23 cellular contexts compared by ENCODE assay signal in genomic region chr16:75260856-75261589, GRCh38. TPM values are rescaled to one million over a fixed set of nuclear protein-coding genes. Genes with fewer than 3 reads are reported as not detected.
DNase-seq lines count a peak whose midpoint lies in the region; ATAC-seq, FAIRE-seq and TF ChIP-seq lines count a peak whose summit lies in the region.
"Had no signal": no experiment of that assay in that cellular context is flagged by ENCODE, and none has a peak within 500 bp of the region (broad histone marks: within the 10 kb centered on the region; RNA-seq: fewer than 3 reads in every experiment).

No MANE protein-coding gene starts in this region.

- H3K4me3 ChIP-seq in astrocyte (ENCODE audit: insufficient read depth, low read depth, low read length) (no peak overlapping the region), spleen (no peak overlapping the region)
- H3K4me3 ChIP-seq: BLaER1, esophagus muscularis mucosa, ovary, transverse colon had no signal

- no peak overlapping the region for H2AFZ ChIP-seq in astrocyte (ENCODE audit: low read depth, low read length)

- no peaks in the 10 kb centered on the region for H3K9me3 ChIP-seq in astrocyte (ENCODE audit: insufficient read depth, low read depth, low read length)
- no peaks in the 10 kb centered on the region for H3K9me3 ChIP-seq in spleen
- H3K9me3 ChIP-seq: BLaER1, esophagus muscularis mucosa, ovary, transverse colon had no signal

- H4K20me1 ChIP-seq in astrocyte (ENCODE audit: insufficient read depth, low read length): peaks cover 87% of the 10 kb centered on the region

- peak overlapping the region; percentile 98 for H3K4me2 ChIP-seq in astrocyte (ENCODE audit: low read length)
- H3K4me2 ChIP-seq: BLaER1 had no signal

- H3K4me1 Mint-ChIP-seq in astrocyte (ENCODE audit: low read depth, unreplicated experiment): peaks cover 49% of the 10 kb centered on the region

- H3K36me3 Mint-ChIP-seq in astrocyte (ENCODE audit: low read depth, unreplicated experiment): peaks cover 10% of the 10 kb centered on the region

- peak overlapping the region; percentile 30 for H3K4me3 Mint-ChIP-seq in astrocyte (ENCODE audit: unreplicated experiment)
- H3K4me3 Mint-ChIP-seq: T-helper 17 cell had no signal

- WGBS in spleen, 5 donors: 65 to 82% (median 76%) methylated on average over 7 to 10 of the region's 10 CpGs

- H3K9ac ChIP-seq in astrocyte (ENCODE audit: low read length): no peak overlapping the region
- H3K9ac ChIP-seq: BLaER1 had no signal

- H3K27me3 Mint-ChIP-seq in astrocyte (ENCODE audit: low read depth, unreplicated experiment): no peaks in the 10 kb centered on the region

- intact Hi-C loops in spleen (cut with DNase I; ENCODE audit: low total_unique reads): no loop called here

- H3K27me3 ChIP-seq in astrocyte (ENCODE audit: insufficient read depth, low read length) (no peaks in the 10 kb centered on the region), layer of hippocampus (ENCODE audit: control insufficient read depth, insufficient read depth, low read length) (no peaks in the 10 kb centered on the region), spleen (replicated peaks in 1 of 7) (peaks cover 0 to 86% (median 17%) of the 10 kb centered on the region in 7 donors)
- H3K27me3 ChIP-seq: esophagus muscularis mucosa, ovary, transverse colon had no signal

- peak overlapping the region; percentile 31 for H3K27ac Mint-ChIP-seq in astrocyte (ENCODE audit: unreplicated experiment)
- H3K27ac Mint-ChIP-seq: T-helper 17 cell had no signal

- H3K27ac ChIP-seq in astrocyte (ENCODE audit: low read depth, low read length) (no peak overlapping the region), layer of hippocampus (ENCODE audit: low read depth, low read length) (peak overlapping the region; percentile 38), spleen (peak overlapping the region in 5 of 8 donors; percentile 18 to 97 (median 92))
- H3K27ac ChIP-seq: BLaER1, ovary had no signal

- H3K79me2 ChIP-seq in astrocyte (ENCODE audit: insufficient read depth, low read length): peaks cover 100% of the 10 kb centered on the region

- DNase-seq in HuH-7.5 (ENCODE audit: low spot score) (peak; percentile 19), astrocyte (ENCODE audit: low read depth) (no peak), spleen (no peak), hypothalamus (lab: John Stamatoyannopoulos, UW) (no peak), NCI-H748 treated with DMSO at 0.1 percent for 48 hours (lab: John Stamatoyannopoulos, UW) (no peak)
- DNase-seq: activated CD4-positive, CD25-positive, alpha-beta regulatory T cell; activated effector memory CD4-positive, alpha-beta T cell treated with Interleukin-2 at 50 U/mL for 16 hours; DMS 273 treated with DMSO at 0.1 percent for 48 hours; GF-D8; KBM-7; NCI-H1048; ovary; SHP77; small intestine; T-helper 17 cell; transverse colon had no signal

- H3K4me1 ChIP-seq in astrocyte (ENCODE audit: insufficient read depth, low read length): peaks cover 51% of the 10 kb centered on the region
- H3K4me1 ChIP-seq in spleen: peaks cover 36 to 97% (median 63%) of the 10 kb centered on the region in 6 donors

- H3K36me3 ChIP-seq in astrocyte (ENCODE audit: insufficient read depth, low read length): no peaks in the 10 kb centered on the region
- H3K36me3 ChIP-seq in spleen: no peaks in the 10 kb centered on the region
- H3K36me3 ChIP-seq: BLaER1, ovary, transverse colon had no signal

- no peak for TF ChIP-seq POLR2A in spleen (IDR thresholded peaks at IDR 0.05)

- no peak for ATAC-seq in GM21526 (IDR thresholded peaks at IDR 0.05; ENCODE audit: low FRiP score, unreplicated experiment)
- ATAC-seq: T-helper 17 cell had no signal

- TF ChIP-seq CTCF in astrocyte (IDR thresholded peaks at IDR 0.05; ENCODE audit: insufficient read depth, low read depth, low read length): no peak
- TF ChIP-seq CTCF in spleen (IDR thresholded peaks at IDR 0.05 in 8 of 11, conservative IDR thresholded peaks at IDR 0.05 in 3 of 11): no peak

- H3K9me3 Mint-ChIP-seq in astrocyte (ENCODE audit: unreplicated experiment): no peaks in the 10 kb centered on the region

- FAIRE-seq in astrocyte (lab: Jason Lieb, UNC): no peak
- FAIRE-seq: colon, islet of Langerhans, small intestine had no signal

RNA-seq across cellular contexts. Expression of gene BCAR1, which starts 9.6 kb away (rescaled TPM):
- 241 and 296 TPM in 2 replicates for total RNA-seq in astrocyte
- 100 to 1,000 TPM in 3 of 7 donors, 10 to 100 TPM in 4; 62.2 to 164 (median 79.8) TPM for total RNA-seq in spleen
- 10 to 100 TPM; 14.6 to 71.2 (median 29.7) TPM for polyA plus RNA-seq in spleen

RNA-seq across cellular contexts. Expression of gene CTRB1, which starts 42.2 kb away (rescaled TPM):
- not detected in 2 replicates for total RNA-seq in astrocyte
- total RNA-seq in spleen: 10 to 100 TPM in 1 of 7 donors, 1 to 10 TPM in 4, not detected in 2; 2.2 to 25.2 (median 4.4) TPM
- 1 to 10 TPM in 2 of 3 donors, under 1 TPM in 1; 0.59 to 2.7 (median 1.5) TPM for polyA plus RNA-seq in spleen
- total RNA-seq: esophagus muscularis mucosa, mononuclear cell, T-helper 17 cell, transverse colon had no signal
- polyA plus RNA-seq: ovary had no signal

RNA-seq across cellular contexts. Expression of gene CTRB2, which starts 54.1 kb away (rescaled TPM):
- 0.43 TPM in 1 of 2 replicates, not detected in the other for total RNA-seq in astrocyte
- 10 to 100 TPM in 1 of 7 donors, 1 to 10 TPM in 5, not detected in 1; 1.3 to 11.8 (median 3.7) TPM for total RNA-seq in spleen
- 1 to 10 TPM in 2 of 3 donors, under 1 TPM in 1; 0.58 to 1.3 (median 1.2) TPM for polyA plus RNA-seq in spleen
- total RNA-seq: esophagus muscularis mucosa, mononuclear cell, T-helper 17 cell, transverse colon had no signal
